In the genomic region with DNA sequence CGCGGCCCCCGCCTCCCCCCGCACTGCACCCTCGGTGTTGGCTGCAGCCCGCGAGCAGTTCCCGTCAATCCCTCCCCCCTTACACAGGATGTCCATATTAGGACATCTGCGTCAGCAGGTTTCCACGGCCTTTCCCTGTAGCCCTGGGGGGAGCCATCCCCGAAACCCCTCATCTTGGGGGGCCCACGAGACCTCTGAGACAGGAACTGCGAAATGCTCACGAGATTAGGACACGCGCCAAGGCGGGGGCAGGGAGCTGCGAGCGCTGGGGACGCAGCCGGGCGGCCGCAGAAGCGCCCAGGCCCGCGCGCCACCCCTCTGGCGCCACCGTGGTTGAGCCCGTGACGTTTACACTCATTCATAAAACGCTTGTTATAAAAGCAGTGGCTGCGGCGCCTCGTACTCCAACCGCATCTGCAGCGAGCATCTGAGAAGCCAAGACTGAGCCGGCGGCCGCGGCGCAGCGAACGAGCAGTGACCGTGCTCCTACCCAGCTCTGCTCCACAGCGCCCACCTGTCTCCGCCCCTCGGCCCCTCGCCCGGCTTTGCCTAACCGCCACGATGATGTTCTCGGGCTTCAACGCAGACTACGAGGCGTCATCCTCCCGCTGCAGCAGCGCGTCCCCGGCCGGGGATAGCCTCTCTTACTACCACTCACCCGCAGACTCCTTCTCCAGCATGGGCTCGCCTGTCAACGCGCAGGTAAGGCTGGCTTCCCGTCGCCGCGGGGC, we compare ENCODE assay signal across 8 cellular contexts. TPM values are rescaled to one million over a fixed set of nuclear protein-coding genes. Genes with fewer than 3 reads are reported as not detected.
DNase-seq lines count a peak whose midpoint lies in the region; ATAC-seq and TF ChIP-seq lines count a peak whose summit lies in the region.

A gene (plus strand): TSS at position 407 of the 731 bp plus-strand sequence. CDS start 155 bp downstream, at position 562.

- peaks cover 23% of the 10 kb centered on the region for H3K36me3 Mint-ChIP-seq in WTC11

- peaks cover 35% of the 10 kb centered on the region for H3K4me1 Mint-ChIP-seq in WTC11

- peak within 1 kb of the TSS; percentile 100 for H3K9ac ChIP-seq in smooth muscle cell (ENCODE audit: low read depth)

- POLR2A ChIA-PET in WTC11 (lab: Charles Lee), result interaction anchor here (1.0 to 3.2 kb wide), 7 partner anchors 9 to 304 kb away, joined by 3 to 34 read pairs (median 4); no protein-coding TSS in a partner anchor

- H3K27ac ChIP-seq in smooth muscle cell (ENCODE audit: low read depth), result peak within 1 kb of the TSS; percentile 100

- H3K4me2 ChIP-seq in smooth muscle cell, result peak within 1 kb of the TSS; percentile 97

- H3K4me3 Mint-ChIP-seq in WTC11, result peak within 1 kb of the TSS; percentile 88

- H3K9me3 ChIP-seq in smooth muscle cell (replicated peaks; ENCODE audit: low read depth), result no peaks in the 10 kb centered on the region

- peaks cover 18% of the 10 kb centered on the region for H3K79me2 ChIP-seq in smooth muscle cell (ENCODE audit: low read depth)

- H3K4me3 ChIP-seq in cardiac fibroblast (replicated peaks in 1 of 2; ENCODE audit: low read depth in 2 of 2, low read length in 2 of 2) (peak within 1 kb of the TSS; percentile 95 to 99), smooth muscle cell (peak within 1 kb of the TSS; percentile 76)

- H2AFZ ChIP-seq in smooth muscle cell (ENCODE audit: low read depth), result peak within 1 kb of the TSS; percentile 98

- peaks cover 19% of the 10 kb centered on the region for H3F3A ChIP-seq in smooth muscle cell (ENCODE audit: low read depth)

- peaks cover 13% of the 10 kb centered on the region for H3K36me3 ChIP-seq in smooth muscle cell (ENCODE audit: low read depth)

- DNase-seq in AG08396 (ENCODE audit: low spot score), result peak; percentile 98
- peak; percentile 86 for DNase-seq in NCI-H226
- peak; percentile 86 for DNase-seq in WTC11 (ENCODE audit: low spot score)
- peak; percentile 97 to 98 for DNase-seq in cardiac fibroblast (ENCODE audit: low read depth in 2 of 2)
- DNase-seq in inferior parietal cortex (ENCODE audit: extremely low spot score), result peak; percentile 92
- peak; percentile 98 for DNase-seq in smooth muscle cell (lab: John Stamatoyannopoulos, UW; ENCODE audit: unreplicated experiment)

- H3K27me3 Mint-ChIP-seq in WTC11 (ENCODE audit: low read depth), result peaks cover 35% of the 10 kb centered on the region

- H3K9me3 Mint-ChIP-seq in WTC11, result no peaks in the 10 kb centered on the region

- H3K27me3 ChIP-seq in smooth muscle cell (ENCODE audit: low read depth), result no peaks in the 10 kb centered on the region

- peaks cover 38% of the 10 kb centered on the region for H4K20me1 ChIP-seq in smooth muscle cell (ENCODE audit: low read depth)

- TF ChIP-seq CTCF in WTC11 (IDR thresholded peaks at IDR 0.05) (no peak), cardiac fibroblast (IDR thresholded peaks at IDR 0.05; ENCODE audit: low read depth, low read length) (no peak), smooth muscle cell (IDR thresholded peaks at IDR 0.05; ENCODE audit: borderline replicate concordance, insufficient read depth, poor library complexity, severe bottlenecking) (no peak)

- CTCF ChIA-PET in WTC11 (lab: Charles Lee), result no interaction called here

- WGBS in smooth muscle cell (ENCODE audit: low lambda C conversion rate), result 1% methylated on average over 65 of the region's 69 CpGs

- peaks cover 5% of the 10 kb centered on the region for H3K4me1 ChIP-seq in smooth muscle cell (ENCODE audit: low read depth)

- H3K27ac Mint-ChIP-seq in WTC11, result peak within 1 kb of the TSS; percentile 98

- ATAC-seq in GM19023 (IDR thresholded peaks at IDR 0.05; ENCODE audit: unreplicated experiment), result peak; percentile 83
- peak; percentile 76 for ATAC-seq in HG03175 (IDR thresholded peaks at IDR 0.05; ENCODE audit: unreplicated experiment)
- ATAC-seq in WTC11, result peak; percentile 72

TF ChIP-seq in WTC11, 78 proteins besides CTCF, POLR2A, EP300 and RAD21 (continues in another document):
- no peak for TF ChIP-seq CREB1 (CRISPR knock-in tag; IDR thresholded peaks at IDR 0.05)
- TF ChIP-seq MYBL2 (CRISPR knock-in tag; IDR thresholded peaks at IDR 0.05), result 0 out of 2 replicates have a peak, but pooled peaks have one; percentile 29
- TF ChIP-seq, protein P1, sequence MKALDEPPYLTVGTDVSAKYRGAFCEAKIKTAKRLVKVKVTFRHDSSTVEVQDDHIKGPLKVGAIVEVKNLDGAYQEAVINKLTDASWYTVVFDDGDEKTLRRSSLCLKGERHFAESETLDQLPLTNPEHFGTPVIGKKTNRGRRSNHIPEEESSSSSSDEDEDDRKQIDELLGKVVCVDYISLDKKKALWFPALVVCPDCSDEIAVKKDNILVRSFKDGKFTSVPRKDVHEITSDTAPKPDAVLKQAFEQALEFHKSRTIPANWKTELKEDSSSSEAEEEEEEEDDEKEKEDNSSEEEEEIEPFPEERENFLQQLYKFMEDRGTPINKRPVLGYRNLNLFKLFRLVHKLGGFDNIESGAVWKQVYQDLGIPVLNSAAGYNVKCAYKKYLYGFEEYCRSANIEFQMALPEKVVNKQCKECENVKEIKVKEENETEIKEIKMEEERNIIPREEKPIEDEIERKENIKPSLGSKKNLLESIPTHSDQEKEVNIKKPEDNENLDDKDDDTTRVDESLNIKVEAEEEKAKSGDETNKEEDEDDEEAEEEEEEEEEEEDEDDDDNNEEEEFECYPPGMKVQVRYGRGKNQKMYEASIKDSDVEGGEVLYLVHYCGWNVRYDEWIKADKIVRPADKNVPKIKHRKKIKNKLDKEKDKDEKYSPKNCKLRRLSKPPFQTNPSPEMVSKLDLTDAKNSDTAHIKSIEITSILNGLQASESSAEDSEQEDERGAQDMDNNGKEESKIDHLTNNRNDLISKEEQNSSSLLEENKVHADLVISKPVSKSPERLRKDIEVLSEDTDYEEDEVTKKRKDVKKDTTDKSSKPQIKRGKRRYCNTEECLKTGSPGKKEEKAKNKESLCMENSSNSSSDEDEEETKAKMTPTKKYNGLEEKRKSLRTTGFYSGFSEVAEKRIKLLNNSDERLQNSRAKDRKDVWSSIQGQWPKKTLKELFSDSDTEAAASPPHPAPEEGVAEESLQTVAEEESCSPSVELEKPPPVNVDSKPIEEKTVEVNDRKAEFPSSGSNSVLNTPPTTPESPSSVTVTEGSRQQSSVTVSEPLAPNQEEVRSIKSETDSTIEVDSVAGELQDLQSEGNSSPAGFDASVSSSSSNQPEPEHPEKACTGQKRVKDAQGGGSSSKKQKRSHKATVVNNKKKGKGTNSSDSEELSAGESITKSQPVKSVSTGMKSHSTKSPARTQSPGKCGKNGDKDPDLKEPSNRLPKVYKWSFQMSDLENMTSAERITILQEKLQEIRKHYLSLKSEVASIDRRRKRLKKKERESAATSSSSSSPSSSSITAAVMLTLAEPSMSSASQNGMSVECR (CRISPR knock-in tag; IDR thresholded peaks at IDR 0.05; ENCODE audit: borderline replicate concordance), result peak; percentile 82; the same call in 1 of the 2 replicates
- no peak for TF ChIP-seq CBFB (CRISPR knock-in tag; IDR thresholded peaks at IDR 0.05; ENCODE audit: low read depth)
- TF ChIP-seq, protein P2, sequence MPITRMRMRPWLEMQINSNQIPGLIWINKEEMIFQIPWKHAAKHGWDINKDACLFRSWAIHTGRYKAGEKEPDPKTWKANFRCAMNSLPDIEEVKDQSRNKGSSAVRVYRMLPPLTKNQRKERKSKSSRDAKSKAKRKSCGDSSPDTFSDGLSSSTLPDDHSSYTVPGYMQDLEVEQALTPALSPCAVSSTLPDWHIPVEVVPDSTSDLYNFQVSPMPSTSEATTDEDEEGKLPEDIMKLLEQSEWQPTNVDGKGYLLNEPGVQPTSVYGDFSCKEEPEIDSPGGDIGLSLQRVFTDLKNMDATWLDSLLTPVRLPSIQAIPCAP (CRISPR knock-in tag; IDR thresholded peaks at IDR 0.05), result no peak
- 0 out of 2 replicates have a peak, but pooled peaks have one; percentile 63 for TF ChIP-seq ESRRA (CRISPR knock-in tag; IDR thresholded peaks at IDR 0.05; ENCODE audit: borderline replicate concordance)
- TF ChIP-seq TEAD4 (CRISPR knock-in tag; IDR thresholded peaks at IDR 0.05), result peak; percentile 19; the same call in 1 of the 2 replicates
- TF ChIP-seq SMAD3 (CRISPR knock-in tag; IDR thresholded peaks at IDR 0.05; ENCODE audit: borderline replicate concordance), result 0 out of 2 replicates have a peak, but pooled peaks have one; percentile 31
- no peak for TF ChIP-seq HMGA2 (CRISPR knock-in tag; IDR thresholded peaks at IDR 0.05)
- peak; percentile 49; the same call in 1 of the 2 replicates for TF ChIP-seq JUN (CRISPR knock-in tag; IDR thresholded peaks at IDR 0.05)
- peak; percentile 87; the same call in 1 of the 2 replicates for TF ChIP-seq KAT7 (CRISPR knock-in tag; IDR thresholded peaks at IDR 0.05; ENCODE audit: borderline replicate concordance)
- peak; percentile 53; the same call in 1 of the 2 replicates for TF ChIP-seq FOXK1 (CRISPR knock-in tag; IDR thresholded peaks at IDR 0.05)
- TF ChIP-seq NFATC4 (CRISPR knock-in tag; IDR thresholded peaks at IDR 0.05), result no peak
- TF ChIP-seq, protein P3, sequence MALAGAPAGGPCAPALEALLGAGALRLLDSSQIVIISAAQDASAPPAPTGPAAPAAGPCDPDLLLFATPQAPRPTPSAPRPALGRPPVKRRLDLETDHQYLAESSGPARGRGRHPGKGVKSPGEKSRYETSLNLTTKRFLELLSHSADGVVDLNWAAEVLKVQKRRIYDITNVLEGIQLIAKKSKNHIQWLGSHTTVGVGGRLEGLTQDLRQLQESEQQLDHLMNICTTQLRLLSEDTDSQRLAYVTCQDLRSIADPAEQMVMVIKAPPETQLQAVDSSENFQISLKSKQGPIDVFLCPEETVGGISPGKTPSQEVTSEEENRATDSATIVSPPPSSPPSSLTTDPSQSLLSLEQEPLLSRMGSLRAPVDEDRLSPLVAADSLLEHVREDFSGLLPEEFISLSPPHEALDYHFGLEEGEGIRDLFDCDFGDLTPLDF (CRISPR knock-in tag; IDR thresholded peaks at IDR 0.05), result no peak
- TF ChIP-seq, protein P4, sequence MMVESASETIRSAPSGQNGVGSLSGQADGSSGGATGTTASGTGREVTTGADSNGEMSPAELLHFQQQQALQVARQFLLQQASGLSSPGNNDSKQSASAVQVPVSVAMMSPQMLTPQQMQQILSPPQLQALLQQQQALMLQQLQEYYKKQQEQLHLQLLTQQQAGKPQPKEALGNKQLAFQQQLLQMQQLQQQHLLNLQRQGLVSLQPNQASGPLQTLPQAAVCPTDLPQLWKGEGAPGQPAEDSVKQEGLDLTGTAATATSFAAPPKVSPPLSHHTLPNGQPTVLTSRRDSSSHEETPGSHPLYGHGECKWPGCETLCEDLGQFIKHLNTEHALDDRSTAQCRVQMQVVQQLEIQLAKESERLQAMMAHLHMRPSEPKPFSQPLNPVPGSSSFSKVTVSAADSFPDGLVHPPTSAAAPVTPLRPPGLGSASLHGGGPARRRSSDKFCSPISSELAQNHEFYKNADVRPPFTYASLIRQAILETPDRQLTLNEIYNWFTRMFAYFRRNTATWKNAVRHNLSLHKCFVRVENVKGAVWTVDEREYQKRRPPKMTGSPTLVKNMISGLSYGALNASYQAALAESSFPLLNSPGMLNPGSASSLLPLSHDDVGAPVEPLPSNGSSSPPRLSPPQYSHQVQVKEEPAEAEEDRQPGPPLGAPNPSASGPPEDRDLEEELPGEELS (CRISPR knock-in tag; IDR thresholded peaks at IDR 0.05), result peak; percentile 63

RNA-seq across cellular contexts. Expression of the gene that starts here (rescaled TPM):
- 23.9 to 57.4 TPM (median 50.8 TPM) in 3 replicates for total RNA-seq in WTC11 (2021)
- total RNA-seq in smooth muscle cell, result 1,280 and 1,300 TPM in 2 replicates
- 1,543 and 1,567 TPM in 2 replicates for polyA plus RNA-seq in smooth muscle cell

Comparison
In these comparisons a context has a peak if more than half of its experiments do, and no peak if none do; other contexts are left out.
1. Peak in every context shown above with its lines: DNase-seq, ATAC-seq, H3K4me3 ChIP-seq and H3K27ac ChIP-seq.
2. RNA of the gene that starts here (total RNA-seq): 1,280 to 1,300 TPM in smooth muscle cell; 23.9 to 57.4 TPM in WTC11; every median in the first group is over 10 times any median in the second.